In genomic region chr11:17473071-17473744, GRCh38 we compare ENCODE assay signal across 10 cellular contexts. TPM values are rescaled to one million over a fixed set of nuclear protein-coding genes. Genes with fewer than 3 reads are reported as not detected.
DNase-seq lines count a peak whose midpoint lies in the region; ATAC-seq and TF ChIP-seq lines count a peak whose summit lies in the region.
"Had no signal": no experiment of that assay in that cellular context is flagged by ENCODE, and none has a peak within 500 bp of the region (broad histone marks: within the 10 kb centered on the region; RNA-seq: fewer than 3 reads in every experiment).

No MANE protein-coding gene starts in this region.

- TF ChIP-seq POLR2A in esophagus squamous epithelium (IDR thresholded peaks at IDR 0.05): no peak

- in situ Hi-C loops in SK-MEL-5 (cut with HindIII; ENCODE audit: low pct_unique_long_range_greater_than_20kb, low sequenced_read_pairs): no loop called here

- peaks cover 0 to 70% (median 9%) of the 10 kb centered on the region in 4 donors for H3K27me3 ChIP-seq in esophagus squamous epithelium

- no peak for ATAC-seq in HG03039 (IDR thresholded peaks at IDR 0.05; ENCODE audit: unreplicated experiment)
- ATAC-seq in GM19395 (IDR thresholded peaks at IDR 0.05; ENCODE audit: unreplicated experiment): no peak
- no peak for ATAC-seq in GM18907 (IDR thresholded peaks at IDR 0.05; ENCODE audit: unreplicated experiment)

- intact Hi-C loops in esophagus squamous epithelium (cut with DNase I): no loop called here

- H3K4me3 ChIP-seq in esophagus squamous epithelium: no peak overlapping the region
- H3K4me3 ChIP-seq: spleen had no signal

- H3K9me3 ChIP-seq in esophagus squamous epithelium: no peaks in the 10 kb centered on the region
- H3K9me3 ChIP-seq: spleen had no signal

- TF ChIP-seq CTCF in esophagus squamous epithelium (IDR thresholded peaks at IDR 0.05): no peak

- H3K36me3 ChIP-seq in esophagus squamous epithelium: no peaks in the 10 kb centered on the region
- H3K36me3 ChIP-seq: spleen had no signal

- 41 to 54% methylated on average over 5 to 6 of the region's 6 CpGs for WGBS in esophagus squamous epithelium, 2 donors

- DNase-seq in COLO668 (lab: John Stamatoyannopoulos, UW; ENCODE audit: unreplicated experiment) (peak; percentile 37), HK-2 (ENCODE audit: unreplicated experiment) (peak; percentile 8), SK-MEL-5 (ENCODE audit: low read depth, low spot score) (peak; percentile 86), iPS DF 4.7 (ENCODE audit: extremely low read depth, low spot score) (peak; percentile 86), esophagus squamous epithelium (lab: John Stamatoyannopoulos, UW) (no peak)
- DNase-seq: spleen, T-helper 9 cell had no signal

- H3K27ac ChIP-seq in esophagus squamous epithelium: no peak overlapping the region
- H3K27ac ChIP-seq: spleen had no signal

- peaks cover 0 to 14% (median 3%) of the 10 kb centered on the region in 3 donors for H3K4me1 ChIP-seq in esophagus squamous epithelium

RNA-seq across cellular contexts. Expression of gene ABCC8, which starts 3.4 kb away (rescaled TPM):
- total RNA-seq in SK-MEL-5 (2014; rRNA removed; shearing (Covaris generic)): 0.32 TPM in 1 of 2 replicates, not detected in the other
- polyA plus RNA-seq in SK-MEL-5 (2015; cell fraction: cytosol; rRNA removed): not detected in 2 replicates
- polyA plus RNA-seq in SK-MEL-5 (2015; cell fraction: nucleus; rRNA removed): 0.17 TPM in 1 of 2 replicates, not detected in the other
- under 1 TPM in 1 of 4 donors, not detected in 3; under 0.01 TPM for total RNA-seq in esophagus squamous epithelium
